In genomic region chr10:123864923-123865322, GRCh38 we compare ENCODE assay signal across 25 cellular contexts. TPM values are rescaled to one million over a fixed set of nuclear protein-coding genes. Genes with fewer than 3 reads are reported as not detected.
DNase-seq lines count a peak whose midpoint lies in the region; ATAC-seq, FAIRE-seq and TF ChIP-seq lines count a peak whose summit lies in the region.
"Had no signal": no experiment of that assay in that cellular context is flagged by ENCODE, and none has a peak within 500 bp of the region (broad histone marks: within the 10 kb centered on the region; RNA-seq: fewer than 3 reads in every experiment).

No MANE protein-coding gene starts in this region.

- TF ChIP-seq EP300 in esophagus muscularis mucosa (IDR thresholded peaks at IDR 0.05): peak; percentile 88

- no peak overlapping the region for H3K4me3 ChIP-seq in esophagus muscularis mucosa
- H3K4me3 ChIP-seq in pancreas: no peak overlapping the region
- H3K4me3 ChIP-seq in testis: no peak overlapping the region
- H3K4me3 ChIP-seq: Peyer's patch, SJSA1 had no signal

- no peak for ATAC-seq in pancreas
- ATAC-seq in GM19395 (IDR thresholded peaks at IDR 0.05; ENCODE audit: unreplicated experiment): no peak

- whole genome bisulfite sequencing in esophagus muscularis mucosa: 62% methylated on average over 9 of the region's 9 CpGs
- 68 to 72% methylated on average over 9 of the region's 9 CpGs for WGBS in pancreas, 2 donors
- 59 to 67% methylated on average over 9 of the region's 9 CpGs for WGBS in testis, 2 donors

- H3K27me3 ChIP-seq in esophagus muscularis mucosa (no peaks in the 10 kb centered on the region), pancreas (no peaks in the 10 kb centered on the region), testis (no peaks in the 10 kb centered on the region)
- H3K27me3 ChIP-seq: BE2C, Peyer's patch, SJSA1 had no signal

- H3K36me3 ChIP-seq in esophagus muscularis mucosa: peaks cover 0 to 12% (median 0%) of the 10 kb centered on the region in 4 donors
- no peaks in the 10 kb centered on the region for H3K36me3 ChIP-seq in pancreas
- no peaks in the 10 kb centered on the region for H3K36me3 ChIP-seq in testis (ENCODE audit: low read depth, missing control alignments)
- H3K36me3 ChIP-seq: BE2C, Peyer's patch, SJSA1 had no signal

- no peaks in the 10 kb centered on the region for H3K9me3 ChIP-seq in esophagus muscularis mucosa
- no peaks in the 10 kb centered on the region for H3K9me3 ChIP-seq in pancreas
- H3K9me3 ChIP-seq in testis: no peaks in the 10 kb centered on the region
- H3K9me3 ChIP-seq: BE2C, Peyer's patch, SJSA1 had no signal

- H3K27ac ChIP-seq in esophagus muscularis mucosa (replicated peaks in 1 of 4) (peak overlapping the region; percentile 89 to 95 (median 92)), pancreas (no peak overlapping the region), testis (peak overlapping the region in 1 of 2 donors; percentile 77)
- H3K27ac ChIP-seq: KMS-11, SJSA1 had no signal

- intact Hi-C loops in esophagus muscularis mucosa (cut with DNase I) (loop anchor here (5.0 kb wide), 1 partner anchor 63 kb away; no protein-coding TSS in a partner anchor), pancreas (cut with DNase I) (no loop called here), testis (cut with DNase I; ENCODE audit: low total_unique reads) (no loop called here)

- FAIRE-seq in pancreas (lab: Jason Lieb, UNC): peak; percentile 39
- FAIRE-seq: GM12891 had no signal

- H3K4me1 ChIP-seq in esophagus muscularis mucosa (peaks cover 0 to 95% (median 85%) of the 10 kb centered on the region in 4 donors), pancreas (no peaks in the 10 kb centered on the region), testis (peaks cover 5% of the 10 kb centered on the region)
- H3K4me1 ChIP-seq: BE2C, SJSA1 had no signal

- TF ChIP-seq CTCF in esophagus muscularis mucosa (IDR thresholded peaks at IDR 0.05) (no peak), pancreas (IDR thresholded peaks at IDR 0.05) (no peak), testis (IDR thresholded peaks at IDR 0.05) (no peak)

- DNase-seq in esophagus muscularis mucosa (ENCODE audit: extremely low spot score) (no peak), pancreas (no peak), testis (peak; percentile 49), foreskin melanocyte (no peak), GDM1 (lab: John Stamatoyannopoulos, UW) (no peak), HT-29 (ENCODE audit: low spot score) (no peak)
- DNase-seq: BE2C; CD4-positive, alpha-beta T cell; COR-L47; DMS 273 treated with DMSO at 0.1 percent for 48 hours; DMS79 treated with DMSO at 0.1 percent for 48 hours; IMR-90; NCI-H1105; NCI-H146; NCI-H2029; NCI-H226; NCI-H510A treated with DMSO at 0.1 percent for 48 hours; NCI-H774; Peyer's patch had no signal

- TF ChIP-seq POLR2A in esophagus muscularis mucosa (IDR thresholded peaks at IDR 0.05; ENCODE audit: low read depth): no peak
- no peak for TF ChIP-seq POLR2A in testis (IDR thresholded peaks at IDR 0.05)

RNA-seq across cellular contexts. Expression of gene CPXM2, which starts 26.7 kb away (rescaled TPM):
- total RNA-seq in esophagus muscularis mucosa (100 to 1,000 TPM in 2 of 4 donors, 10 to 100 TPM in 2; 56.8 to 150 (median 96.9) TPM), pancreas (1 to 10 TPM in 3 of 6 donors, under 1 TPM in 3; 0.46 to 3.9 (median 1.5) TPM), testis (10 to 100 TPM; 16.0 to 17.5 TPM)
- polyA plus RNA-seq in pancreas (1 to 10 TPM; 1.1 to 1.2 TPM), testis (ENCODE audit: insufficient read depth, low read depth, low replicate concordance) (40.0 TPM)
- total RNA-seq in HT-29 (2014; rRNA removed; shearing (Covaris generic)): not detected in 2 replicates
- total RNA-seq: A673; CD4-positive, alpha-beta T cell; H4; IMR-90; SJSA1 had no signal
- polyA plus RNA-seq: IMR-90 had no signal

Comparison
In these comparisons a context has a peak if more than half of its experiments do, and no peak if none do; other contexts are left out.
1. H3K27ac ChIP-seq: peak in esophagus muscularis mucosa (4 of 4); none in pancreas (0 of 4).